ENCODE assay signal across 20 cellular contexts in genomic region chr5:91288517-91288916, GRCh38.
DNase-seq lines count a peak whose midpoint lies in the region; ATAC-seq and TF ChIP-seq lines count a peak whose summit lies in the region.
"Had no signal": no experiment of that assay in that cellular context is flagged by ENCODE, and none has a peak within 500 bp of the region (broad histone marks: within the 10 kb centered on the region; RNA-seq: fewer than 3 reads in every experiment).

No MANE protein-coding gene starts in this region.

- no peaks in the 10 kb centered on the region for H3K79me1 ChIP-seq in mesendoderm (ENCODE audit: low read length)

- TF ChIP-seq CTCF in heart left ventricle (IDR thresholded peaks at IDR 0.05): no peak
- TF ChIP-seq CTCF in osteocyte (IDR thresholded peaks at IDR 0.05): no peak
- TF ChIP-seq CTCF in transverse colon (IDR thresholded peaks at IDR 0.05): no peak

- H3K4me3 ChIP-seq in heart left ventricle (no peak overlapping the region), transverse colon (no peak overlapping the region), mesendoderm (ENCODE audit: low read length) (no peak overlapping the region)
- H3K4me3 ChIP-seq: colonic mucosa, PC-9 had no signal

- no peak overlapping the region for H2BK15ac ChIP-seq in mesendoderm (replicated peaks; ENCODE audit: low read depth)

- H3K9me3 ChIP-seq in heart left ventricle (peaks cover 0 to 3% (median 0%) of the 10 kb centered on the region in 12 donors), transverse colon (no peaks in the 10 kb centered on the region)
- H3K9me3 ChIP-seq: colonic mucosa, neutrophil had no signal

- TF ChIP-seq EP300 in transverse colon (IDR thresholded peaks at IDR 0.05; ENCODE audit: low read depth): no peak

- TF ChIP-seq POLR2A in heart left ventricle (IDR thresholded peaks at IDR 0.05) (no peak), transverse colon (IDR thresholded peaks at IDR 0.05) (no peak)

- H3K4ac ChIP-seq in mesendoderm (ENCODE audit: low read depth, low read length): no peak overlapping the region

- H3K23ac ChIP-seq in mesendoderm (ENCODE audit: low read length): no peak overlapping the region

- in situ Hi-C loops in transverse colon (cut with MboI; ENCODE audit: low pct_ligation_motif_present in 1 of 4, low pct_unique_long_range_greater_than_20kb in 1 of 4, low sequenced_read_pairs in 3 of 4): loop anchor here in 2 of 4 donors (10.0 to 25.0 kb wide), 2 partner anchors 96 to 176 kb away; partner anchors contain the start of gene ARRDC3 (in 1 of the 2)

- H2BK120ac ChIP-seq in mesendoderm (ENCODE audit: low read depth, low read length): no peak overlapping the region

- H3K18ac ChIP-seq in mesendoderm (ENCODE audit: low read length): no peak overlapping the region

- peak in 3 of 4 donors; percentile 41 to 71 (median 69) for ATAC-seq in heart left ventricle

- H3K56ac ChIP-seq in mesendoderm (ENCODE audit: low read length): no peak overlapping the region

- DNase-seq in SK-N-DZ (ENCODE audit: low spot score): peak; percentile 52
- no peak for DNase-seq in heart left ventricle
- DNase-seq in osteocyte (ENCODE audit: extremely low spot score, unreplicated experiment): no peak
- DNase-seq in transverse colon: no peak
- no peak for DNase-seq in mesendoderm
- DNase-seq in HUDEP-2 (lab: John Stamatoyannopoulos, UW; ENCODE audit: unreplicated experiment in 76 of 76): no peak
- DNase-seq in activated gamma-delta T cell (lab: John Stamatoyannopoulos, UW): no peak
- DNase-seq: activated CD4-positive, CD25-positive, alpha-beta regulatory T cell treated with anti-CD3 and anti-CD28 coated beads, Interleukin-2, amount 50 U/mL, for 72 hours; activated T-cell treated with anti-CD3 and anti-CD28 coated beads, Interleukin-2, amount 50 U/mL, for 48 hours; CD4-positive, alpha-beta memory T cell; colonic mucosa; MV-4-11; NCI-H1694 treated with DMSO at 0.1 percent for 48 hours; NCI-H748 treated with DMSO at 0.1 percent for 48 hours; PC-9; T1000 had no signal

- H4K8ac ChIP-seq in mesendoderm (ENCODE audit: low read depth, low read length): no peak overlapping the region

- WGBS in heart left ventricle, 4 donors: 73 to 82% (median 80%) methylated on average over 2 of the region's 2 CpGs
- 48 to 67% methylated on average over 2 of the region's 2 CpGs for WGBS in transverse colon (ENCODE audit: low coverage in 1 of 2), 2 donors
- no CpG with 5 or more reads among the region's 2 CpGs for WGBS in mesendoderm (ENCODE audit: extremely low coverage, insufficient coverage, low lambda C conversion rate)

- H3K4me3 Mint-ChIP-seq in osteocyte (ENCODE audit: unreplicated experiment): no peak overlapping the region
- H3K4me3 Mint-ChIP-seq: activated naive CD4-positive, alpha-beta T cell treated with anti-CD3 and anti-CD28 coated beads, Interleukin-2, amount 50 U/mL, for 24 hours; stimulated activated naive CD8-positive, alpha-beta T cell treated with anti-CD3 and anti-CD28 coated beads, Interleukin-15, Interleukin-2, amounts not matched to agents 100 ng/mL and 50 ng/mL, for 24 hours had no signal

- peaks cover 4% of the 10 kb centered on the region for H3K36me3 Mint-ChIP-seq in osteocyte (ENCODE audit: unreplicated experiment)
- H3K36me3 Mint-ChIP-seq: CD4-positive, alpha-beta memory T cell had no signal

- peaks cover 27% of the 10 kb centered on the region for H3K4me1 Mint-ChIP-seq in osteocyte (ENCODE audit: unreplicated experiment)

- no peak overlapping the region for H2AK5ac ChIP-seq in mesendoderm (ENCODE audit: low read length)

- no peak overlapping the region for H2BK5ac ChIP-seq in mesendoderm (ENCODE audit: low read length)

- no peak overlapping the region for H3K9ac ChIP-seq in mesendoderm (ENCODE audit: low read length)
- H3K9ac ChIP-seq: KMS-11 had no signal

- peaks cover 6% of the 10 kb centered on the region for H3K9me3 Mint-ChIP-seq in osteocyte (ENCODE audit: unreplicated experiment)

- no peaks in the 10 kb centered on the region for H3K79me2 ChIP-seq in mesendoderm (ENCODE audit: control insufficient read depth, insufficient read depth, low read length)

- peak overlapping the region; percentile 10 for H3K27ac Mint-ChIP-seq in osteocyte (ENCODE audit: unreplicated experiment)
- H3K27ac Mint-ChIP-seq: activated naive CD4-positive, alpha-beta T cell treated with anti-CD3 and anti-CD28 coated beads, Interleukin-2, amount 50 U/mL, for 24 hours; CD4-positive, alpha-beta memory T cell; stimulated activated naive CD8-positive, alpha-beta T cell treated with anti-CD3 and anti-CD28 coated beads, Interleukin-15, Interleukin-2, amounts not matched to agents 100 ng/mL and 50 ng/mL, for 24 hours had no signal

- intact Hi-C loops in heart left ventricle (cut with DNase I) (loop anchor here in 4 of 10 donors (10.0 kb wide), 2 partner anchors 174 to 184 kb away; no protein-coding TSS in a partner anchor), transverse colon (cut with DNase I; ENCODE audit: low total_unique reads) (no loop called here)

- H3K27ac ChIP-seq in heart left ventricle: peak overlapping the region in 11 of 12 donors; percentile 15 to 71 (median 48)
- H3K27ac ChIP-seq in transverse colon: peak overlapping the region; percentile 53 to 68 (median 54)
- no peak overlapping the region for H3K27ac ChIP-seq in mesendoderm (ENCODE audit: low read depth, low read length)
- H3K27ac ChIP-seq: colonic mucosa, KMS-11, neutrophil, PC-9 had no signal

- H3K27me3 ChIP-seq in heart left ventricle: no peaks in the 10 kb centered on the region
- H3K27me3 ChIP-seq in transverse colon: no peaks in the 10 kb centered on the region
- no peaks in the 10 kb centered on the region for H3K27me3 ChIP-seq in mesendoderm (ENCODE audit: insufficient read depth, low read length, poor library complexity)
- H3K27me3 ChIP-seq: colonic mucosa, neutrophil had no signal

- H3K4me1 ChIP-seq in heart left ventricle: peaks cover 0 to 11% (median 0%) of the 10 kb centered on the region in 12 donors
- H3K4me1 ChIP-seq in transverse colon: peaks cover 0 to 25% (median 8%) of the 10 kb centered on the region in 4 donors
- no peaks in the 10 kb centered on the region for H3K4me1 ChIP-seq in mesendoderm (ENCODE audit: control insufficient read depth, low read depth, low read length)
- H3K4me1 ChIP-seq: colonic mucosa had no signal

- H4K5ac ChIP-seq in mesendoderm (ENCODE audit: low read length): no peak overlapping the region

- no peak overlapping the region for H3K4me2 ChIP-seq in mesendoderm (ENCODE audit: low read length)
- H3K4me2 ChIP-seq: KMS-11, PC-9 had no signal

- no peaks in the 10 kb centered on the region for H3K27me3 Mint-ChIP-seq in osteocyte (ENCODE audit: unreplicated experiment)
- H3K27me3 Mint-ChIP-seq: activated naive CD4-positive, alpha-beta T cell treated with anti-CD3 and anti-CD28 coated beads, Interleukin-2, amount 50 U/mL, for 24 hours; stimulated activated naive CD8-positive, alpha-beta T cell treated with anti-CD3 and anti-CD28 coated beads, Interleukin-15, Interleukin-2, amounts not matched to agents 100 ng/mL and 50 ng/mL, for 24 hours had no signal

- H3K36me3 ChIP-seq in heart left ventricle (no peaks in the 10 kb centered on the region), transverse colon (no peaks in the 10 kb centered on the region), mesendoderm (ENCODE audit: control insufficient read depth, insufficient read depth, low read length) (no peaks in the 10 kb centered on the region)
- H3K36me3 ChIP-seq: colonic mucosa had no signal
